In genomic region chr17:789931-790873, GRCh38 we compare ENCODE assay signal across 3 cellular contexts.
TF ChIP-seq lines count a peak whose summit lies in the region.

No MANE protein-coding gene starts in this region.

TF ChIP-seq in IMR-90, 13 proteins besides CTCF, POLR2A, EP300 and RAD21:
- peak; percentile 25; the same call in 1 of the 2 replicates for TF ChIP-seq CEBPB (IDR thresholded peaks at IDR 0.05; ENCODE audit: low read depth, low read length)
TF ChIP-seq in IMR-90: peak in this region for 1; not testable (repeated sequence) for 12.

TF ChIP-seq in K562, 482 proteins besides CTCF, POLR2A, EP300 and RAD21:
- peak; percentile 20 for TF ChIP-seq NFYB (IDR thresholded peaks at IDR 0.05; ENCODE audit: extremely low read depth, insufficient read length)

TF ChIP-seq in liver, 16 proteins besides CTCF, POLR2A, EP300 and RAD21:
- TF ChIP-seq SP1 (IDR thresholded peaks at IDR 0.05): peak; percentile 52
